ENCODE assay signal across 2 cellular contexts in the genomic region with DNA sequence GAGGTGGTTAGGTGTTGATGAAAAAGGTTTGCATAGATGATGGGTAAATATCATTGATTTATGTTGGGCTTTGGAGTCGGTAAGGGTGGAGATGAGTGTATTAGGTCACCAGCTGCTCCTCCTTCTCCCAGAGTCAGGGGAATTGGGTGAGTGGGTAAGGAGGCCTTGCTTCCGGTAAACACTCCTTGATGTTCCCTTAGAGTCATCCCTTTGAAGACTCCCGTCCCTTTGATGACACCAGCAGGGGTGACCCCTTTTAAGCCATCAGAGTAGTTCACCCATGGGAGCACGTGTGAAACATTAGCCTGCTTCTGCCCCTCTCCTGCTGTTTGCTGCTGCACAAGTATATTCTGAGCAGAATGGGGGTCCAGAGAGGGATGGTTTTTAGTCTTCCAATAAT.
TF ChIP-seq lines count a peak whose summit lies in the region.

No MANE protein-coding gene starts in this region.

TF ChIP-seq in HepG2, 621 proteins besides CTCF, POLR2A, EP300 and RAD21 (continues in another document):
- TF ChIP-seq ZNF572 (CRISPR knock-in tag; IDR thresholded peaks at IDR 0.05) (no peak), ZNF552 (CRISPR knock-in tag; IDR thresholded peaks at IDR 0.05; ENCODE audit: borderline replicate concordance) (no peak), SIN3B (IDR thresholded peaks at IDR 0.05; ENCODE audit: low read length) (no peak), NFIC (IDR thresholded peaks at IDR 0.05; ENCODE audit: low read length) (no peak), SP2 (CRISPR knock-in tag; IDR thresholded peaks at IDR 0.05) (no peak), ZNF253 (CRISPR knock-in tag; IDR thresholded peaks at IDR 0.05; ENCODE audit: borderline replicate concordance) (no peak), ZNF256 (CRISPR knock-in tag; conservative IDR thresholded peaks at IDR 0.05) (no peak), FOXO1 (CRISPR knock-in tag; IDR thresholded peaks at IDR 0.05) (0 out of 2 replicates have a peak, but pooled peaks have one; percentile 29), FOXM1 (CRISPR knock-in tag; IDR thresholded peaks at IDR 0.05) (no peak), PAF1 (CRISPR knock-in tag; IDR thresholded peaks at IDR 0.05) (no peak), ZSCAN12 (CRISPR knock-in tag; IDR thresholded peaks at IDR 0.05) (no peak), NR2F2 (IDR thresholded peaks at IDR 0.05; ENCODE audit: borderline replicate concordance, low read depth) (peak; percentile 22; the same call in 1 of the 2 replicates), MAFF (IDR thresholded peaks at IDR 0.05; ENCODE audit: low read depth, low read length) (no peak), ZNF724P (CRISPR knock-in tag; IDR thresholded peaks at IDR 0.05; ENCODE audit: borderline replicate concordance) (no peak), RARA (CRISPR knock-in tag; IDR thresholded peaks at IDR 0.05) (peak; percentile 65), DR1 (CRISPR knock-in tag; IDR thresholded peaks at IDR 0.05) (no peak), ZBTB1 (CRISPR knock-in tag; IDR thresholded peaks at IDR 0.05; ENCODE audit: borderline replicate concordance) (no peak), SUZ12 (IDR thresholded peaks at IDR 0.05; ENCODE audit: low read depth, low read length) (no peak), HNRNPH1 (optimal IDR thresholded peaks at IDR 0.05; ENCODE audit: low read depth, low read length) (no peak), NCOR1 (IDR thresholded peaks at IDR 0.05; ENCODE audit: borderline replicate concordance, low read length) (no peak), NR2F6 (IDR thresholded peaks at IDR 0.05) (peak; percentile 24; the same call in 1 of the 2 replicates), NR2F6 (CRISPR knock-in tag; IDR thresholded peaks at IDR 0.05) (no peak), ZNF619 (CRISPR knock-in tag; IDR thresholded peaks at IDR 0.05) (no peak), ZNF207 (IDR thresholded peaks at IDR 0.05; ENCODE audit: borderline replicate concordance) (no peak), ZFP37 (CRISPR knock-in tag; IDR thresholded peaks at IDR 0.05; ENCODE audit: borderline replicate concordance) (no peak), GATA4 (IDR thresholded peaks at IDR 0.05; ENCODE audit: borderline replicate concordance, low read depth) (no peak), FOSL1 (CRISPR knock-in tag; IDR thresholded peaks at IDR 0.05; ENCODE audit: borderline replicate concordance) (no peak), ZNF652 (CRISPR knock-in tag; IDR thresholded peaks at IDR 0.05; ENCODE audit: borderline replicate concordance, low read depth) (no peak), PHB2 (IDR thresholded peaks at IDR 0.05; ENCODE audit: partially characterized antibody) (no peak)
- TF ChIP-seq, protein P1, sequence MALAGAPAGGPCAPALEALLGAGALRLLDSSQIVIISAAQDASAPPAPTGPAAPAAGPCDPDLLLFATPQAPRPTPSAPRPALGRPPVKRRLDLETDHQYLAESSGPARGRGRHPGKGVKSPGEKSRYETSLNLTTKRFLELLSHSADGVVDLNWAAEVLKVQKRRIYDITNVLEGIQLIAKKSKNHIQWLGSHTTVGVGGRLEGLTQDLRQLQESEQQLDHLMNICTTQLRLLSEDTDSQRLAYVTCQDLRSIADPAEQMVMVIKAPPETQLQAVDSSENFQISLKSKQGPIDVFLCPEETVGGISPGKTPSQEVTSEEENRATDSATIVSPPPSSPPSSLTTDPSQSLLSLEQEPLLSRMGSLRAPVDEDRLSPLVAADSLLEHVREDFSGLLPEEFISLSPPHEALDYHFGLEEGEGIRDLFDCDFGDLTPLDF (CRISPR knock-in tag; IDR thresholded peaks at IDR 0.05), result no peak
- TF ChIP-seq, protein P2, sequence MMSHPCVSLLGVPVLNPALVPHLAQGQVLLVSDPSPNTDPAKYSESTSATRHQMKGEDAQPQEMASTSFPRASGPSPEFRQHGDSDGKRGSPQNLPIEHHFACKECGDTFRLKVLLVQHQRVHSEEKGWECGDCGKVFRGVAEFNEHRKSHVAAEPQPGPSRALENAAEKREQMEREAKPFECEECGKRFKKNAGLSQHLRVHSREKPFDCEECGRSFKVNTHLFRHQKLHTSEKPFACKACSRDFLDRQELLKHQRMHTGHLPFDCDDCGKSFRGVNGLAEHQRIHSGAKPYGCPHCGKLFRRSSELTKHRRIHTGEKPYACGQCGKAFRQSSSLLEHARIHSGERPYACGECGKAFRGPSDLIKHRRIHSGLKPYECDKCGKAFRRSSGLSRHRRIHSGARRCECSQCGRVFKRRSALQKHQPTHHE (CRISPR knock-in tag; IDR thresholded peaks at IDR 0.05; ENCODE audit: borderline replicate concordance), result no peak
- TF ChIP-seq, protein P3, sequence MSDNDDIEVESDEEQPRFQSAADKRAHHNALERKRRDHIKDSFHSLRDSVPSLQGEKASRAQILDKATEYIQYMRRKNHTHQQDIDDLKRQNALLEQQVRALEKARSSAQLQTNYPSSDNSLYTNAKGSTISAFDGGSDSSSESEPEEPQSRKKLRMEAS (IDR thresholded peaks at IDR 0.05), result no peak; the same call in 1 of the 2 replicates
- TF ChIP-seq, protein P4, sequence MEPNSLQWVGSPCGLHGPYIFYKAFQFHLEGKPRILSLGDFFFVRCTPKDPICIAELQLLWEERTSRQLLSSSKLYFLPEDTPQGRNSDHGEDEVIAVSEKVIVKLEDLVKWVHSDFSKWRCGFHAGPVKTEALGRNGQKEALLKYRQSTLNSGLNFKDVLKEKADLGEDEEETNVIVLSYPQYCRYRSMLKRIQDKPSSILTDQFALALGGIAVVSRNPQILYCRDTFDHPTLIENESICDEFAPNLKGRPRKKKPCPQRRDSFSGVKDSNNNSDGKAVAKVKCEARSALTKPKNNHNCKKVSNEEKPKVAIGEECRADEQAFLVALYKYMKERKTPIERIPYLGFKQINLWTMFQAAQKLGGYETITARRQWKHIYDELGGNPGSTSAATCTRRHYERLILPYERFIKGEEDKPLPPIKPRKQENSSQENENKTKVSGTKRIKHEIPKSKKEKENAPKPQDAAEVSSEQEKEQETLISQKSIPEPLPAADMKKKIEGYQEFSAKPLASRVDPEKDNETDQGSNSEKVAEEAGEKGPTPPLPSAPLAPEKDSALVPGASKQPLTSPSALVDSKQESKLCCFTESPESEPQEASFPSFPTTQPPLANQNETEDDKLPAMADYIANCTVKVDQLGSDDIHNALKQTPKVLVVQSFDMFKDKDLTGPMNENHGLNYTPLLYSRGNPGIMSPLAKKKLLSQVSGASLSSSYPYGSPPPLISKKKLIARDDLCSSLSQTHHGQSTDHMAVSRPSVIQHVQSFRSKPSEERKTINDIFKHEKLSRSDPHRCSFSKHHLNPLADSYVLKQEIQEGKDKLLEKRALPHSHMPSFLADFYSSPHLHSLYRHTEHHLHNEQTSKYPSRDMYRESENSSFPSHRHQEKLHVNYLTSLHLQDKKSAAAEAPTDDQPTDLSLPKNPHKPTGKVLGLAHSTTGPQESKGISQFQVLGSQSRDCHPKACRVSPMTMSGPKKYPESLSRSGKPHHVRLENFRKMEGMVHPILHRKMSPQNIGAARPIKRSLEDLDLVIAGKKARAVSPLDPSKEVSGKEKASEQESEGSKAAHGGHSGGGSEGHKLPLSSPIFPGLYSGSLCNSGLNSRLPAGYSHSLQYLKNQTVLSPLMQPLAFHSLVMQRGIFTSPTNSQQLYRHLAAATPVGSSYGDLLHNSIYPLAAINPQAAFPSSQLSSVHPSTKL (CRISPR knock-in tag; IDR thresholded peaks at IDR 0.05), result 0 out of 2 replicates have a peak, but pooled peaks have one; percentile 42

TF ChIP-seq in H1, 55 proteins besides CTCF, POLR2A, EP300 and RAD21:
- TF ChIP-seq HDAC6 (IDR thresholded peaks at IDR 0.05; ENCODE audit: low read depth, low read length) (no peak), EGR1 (IDR thresholded peaks at IDR 0.05; ENCODE audit: borderline replicate concordance, low read depth, low read length) (no peak), CBX8 (IDR thresholded peaks at IDR 0.05; ENCODE audit: borderline replicate concordance, low read depth, low read length) (no peak), TBP (IDR thresholded peaks at IDR 0.05; ENCODE audit: low read depth, low read length) (no peak), SP2 (IDR thresholded peaks at IDR 0.05; ENCODE audit: low read length) (no peak), RFX5 (IDR thresholded peaks at IDR 0.05; ENCODE audit: borderline replicate concordance, low read depth, low read length) (no peak), RNF2 (IDR thresholded peaks at IDR 0.05; ENCODE audit: borderline replicate concordance, low read depth, low read length, missing control alignments, poor library complexity, severe bottlenecking) (no peak), RXRA (IDR thresholded peaks at IDR 0.05; ENCODE audit: insufficient read depth, low read depth, low read length) (no peak), NANOG (IDR thresholded peaks at IDR 0.05; ENCODE audit: insufficient read depth, low read depth, low read length, poor library complexity, severe bottlenecking) (no peak), SP1 (IDR thresholded peaks at IDR 0.05; ENCODE audit: low read depth, low read length) (no peak), ASH2L (IDR thresholded peaks at IDR 0.05; ENCODE audit: low read length) (no peak), CHD2 (IDR thresholded peaks at IDR 0.05; ENCODE audit: low read length) (no peak), SAP30 (IDR thresholded peaks at IDR 0.05; ENCODE audit: insufficient read depth, insufficient replicate concordance, low read length) (no peak), CEBPB (IDR thresholded peaks at IDR 0.05; ENCODE audit: low read depth, low read length) (no peak)
- TF ChIP-seq, protein P5, sequence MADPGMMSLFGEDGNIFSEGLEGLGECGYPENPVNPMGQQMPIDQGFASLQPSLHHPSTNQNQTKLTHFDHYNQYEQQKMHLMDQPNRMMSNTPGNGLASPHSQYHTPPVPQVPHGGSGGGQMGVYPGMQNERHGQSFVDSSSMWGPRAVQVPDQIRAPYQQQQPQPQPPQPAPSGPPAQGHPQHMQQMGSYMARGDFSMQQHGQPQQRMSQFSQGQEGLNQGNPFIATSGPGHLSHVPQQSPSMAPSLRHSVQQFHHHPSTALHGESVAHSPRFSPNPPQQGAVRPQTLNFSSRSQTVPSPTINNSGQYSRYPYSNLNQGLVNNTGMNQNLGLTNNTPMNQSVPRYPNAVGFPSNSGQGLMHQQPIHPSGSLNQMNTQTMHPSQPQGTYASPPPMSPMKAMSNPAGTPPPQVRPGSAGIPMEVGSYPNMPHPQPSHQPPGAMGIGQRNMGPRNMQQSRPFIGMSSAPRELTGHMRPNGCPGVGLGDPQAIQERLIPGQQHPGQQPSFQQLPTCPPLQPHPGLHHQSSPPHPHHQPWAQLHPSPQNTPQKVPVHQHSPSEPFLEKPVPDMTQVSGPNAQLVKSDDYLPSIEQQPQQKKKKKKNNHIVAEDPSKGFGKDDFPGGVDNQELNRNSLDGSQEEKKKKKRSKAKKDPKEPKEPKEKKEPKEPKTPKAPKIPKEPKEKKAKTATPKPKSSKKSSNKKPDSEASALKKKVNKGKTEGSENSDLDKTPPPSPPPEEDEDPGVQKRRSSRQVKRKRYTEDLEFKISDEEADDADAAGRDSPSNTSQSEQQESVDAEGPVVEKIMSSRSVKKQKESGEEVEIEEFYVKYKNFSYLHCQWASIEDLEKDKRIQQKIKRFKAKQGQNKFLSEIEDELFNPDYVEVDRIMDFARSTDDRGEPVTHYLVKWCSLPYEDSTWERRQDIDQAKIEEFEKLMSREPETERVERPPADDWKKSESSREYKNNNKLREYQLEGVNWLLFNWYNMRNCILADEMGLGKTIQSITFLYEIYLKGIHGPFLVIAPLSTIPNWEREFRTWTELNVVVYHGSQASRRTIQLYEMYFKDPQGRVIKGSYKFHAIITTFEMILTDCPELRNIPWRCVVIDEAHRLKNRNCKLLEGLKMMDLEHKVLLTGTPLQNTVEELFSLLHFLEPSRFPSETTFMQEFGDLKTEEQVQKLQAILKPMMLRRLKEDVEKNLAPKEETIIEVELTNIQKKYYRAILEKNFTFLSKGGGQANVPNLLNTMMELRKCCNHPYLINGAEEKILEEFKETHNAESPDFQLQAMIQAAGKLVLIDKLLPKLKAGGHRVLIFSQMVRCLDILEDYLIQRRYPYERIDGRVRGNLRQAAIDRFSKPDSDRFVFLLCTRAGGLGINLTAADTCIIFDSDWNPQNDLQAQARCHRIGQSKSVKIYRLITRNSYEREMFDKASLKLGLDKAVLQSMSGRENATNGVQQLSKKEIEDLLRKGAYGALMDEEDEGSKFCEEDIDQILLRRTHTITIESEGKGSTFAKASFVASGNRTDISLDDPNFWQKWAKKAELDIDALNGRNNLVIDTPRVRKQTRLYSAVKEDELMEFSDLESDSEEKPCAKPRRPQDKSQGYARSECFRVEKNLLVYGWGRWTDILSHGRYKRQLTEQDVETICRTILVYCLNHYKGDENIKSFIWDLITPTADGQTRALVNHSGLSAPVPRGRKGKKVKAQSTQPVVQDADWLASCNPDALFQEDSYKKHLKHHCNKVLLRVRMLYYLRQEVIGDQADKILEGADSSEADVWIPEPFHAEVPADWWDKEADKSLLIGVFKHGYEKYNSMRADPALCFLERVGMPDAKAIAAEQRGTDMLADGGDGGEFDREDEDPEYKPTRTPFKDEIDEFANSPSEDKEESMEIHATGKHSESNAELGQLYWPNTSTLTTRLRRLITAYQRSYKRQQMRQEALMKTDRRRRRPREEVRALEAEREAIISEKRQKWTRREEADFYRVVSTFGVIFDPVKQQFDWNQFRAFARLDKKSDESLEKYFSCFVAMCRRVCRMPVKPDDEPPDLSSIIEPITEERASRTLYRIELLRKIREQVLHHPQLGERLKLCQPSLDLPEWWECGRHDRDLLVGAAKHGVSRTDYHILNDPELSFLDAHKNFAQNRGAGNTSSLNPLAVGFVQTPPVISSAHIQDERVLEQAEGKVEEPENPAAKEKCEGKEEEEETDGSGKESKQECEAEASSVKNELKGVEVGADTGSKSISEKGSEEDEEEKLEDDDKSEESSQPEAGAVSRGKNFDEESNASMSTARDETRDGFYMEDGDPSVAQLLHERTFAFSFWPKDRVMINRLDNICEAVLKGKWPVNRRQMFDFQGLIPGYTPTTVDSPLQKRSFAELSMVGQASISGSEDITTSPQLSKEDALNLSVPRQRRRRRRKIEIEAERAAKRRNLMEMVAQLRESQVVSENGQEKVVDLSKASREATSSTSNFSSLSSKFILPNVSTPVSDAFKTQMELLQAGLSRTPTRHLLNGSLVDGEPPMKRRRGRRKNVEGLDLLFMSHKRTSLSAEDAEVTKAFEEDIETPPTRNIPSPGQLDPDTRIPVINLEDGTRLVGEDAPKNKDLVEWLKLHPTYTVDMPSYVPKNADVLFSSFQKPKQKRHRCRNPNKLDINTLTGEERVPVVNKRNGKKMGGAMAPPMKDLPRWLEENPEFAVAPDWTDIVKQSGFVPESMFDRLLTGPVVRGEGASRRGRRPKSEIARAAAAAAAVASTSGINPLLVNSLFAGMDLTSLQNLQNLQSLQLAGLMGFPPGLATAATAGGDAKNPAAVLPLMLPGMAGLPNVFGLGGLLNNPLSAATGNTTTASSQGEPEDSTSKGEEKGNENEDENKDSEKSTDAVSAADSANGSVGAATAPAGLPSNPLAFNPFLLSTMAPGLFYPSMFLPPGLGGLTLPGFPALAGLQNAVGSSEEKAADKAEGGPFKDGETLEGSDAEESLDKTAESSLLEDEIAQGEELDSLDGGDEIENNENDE (IDR thresholded peaks at IDR 0.05; ENCODE audit: insufficient replicate concordance, low read length), result no peak
